11 cellular contexts compared by ENCODE assay signal in the genomic region with DNA sequence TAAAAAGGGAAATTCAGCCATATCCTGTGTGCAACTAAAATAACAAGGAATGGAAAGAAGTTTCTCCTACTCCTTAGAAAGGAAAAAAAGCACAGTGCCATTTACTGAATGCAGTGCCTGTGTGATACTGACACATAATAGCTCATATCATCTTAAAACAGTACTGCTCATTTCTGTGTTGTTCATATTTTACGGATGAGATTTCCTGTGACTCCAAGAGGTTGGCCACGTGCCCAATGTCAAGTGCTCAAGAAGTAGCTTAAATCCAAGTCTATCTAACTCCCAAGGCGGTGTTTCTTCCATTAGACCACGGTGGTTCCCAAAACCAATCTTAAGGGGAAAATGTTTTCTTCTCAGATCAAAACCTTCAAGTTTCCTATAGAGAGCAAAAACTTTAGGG. TPM values are rescaled to one million over a fixed set of nuclear protein-coding genes. Genes with fewer than 3 reads are reported as not detected.
DNase-seq lines count a peak whose midpoint lies in the region; ATAC-seq and TF ChIP-seq lines count a peak whose summit lies in the region.
"Had no signal": no experiment of that assay in that cellular context is flagged by ENCODE, and none has a peak within 500 bp of the region (broad histone marks: within the 10 kb centered on the region; RNA-seq: fewer than 3 reads in every experiment).

No MANE protein-coding gene starts in this region.

- no peaks in the 10 kb centered on the region for H3K9me3 ChIP-seq in psoas muscle
- H3K9me3 ChIP-seq: Peyer's patch had no signal

- no peaks in the 10 kb centered on the region for H3K27me3 ChIP-seq in psoas muscle (ENCODE audit: insufficient read depth in 3 of 3, low read length in 2 of 3)
- H3K27me3 ChIP-seq: Peyer's patch had no signal

- H3K4me1 ChIP-seq in psoas muscle: peaks cover 28% of the 10 kb centered on the region
- H3K4me1 ChIP-seq: Peyer's patch had no signal

- peak; percentile 19 for DNase-seq in GM03348 (ENCODE audit: low spot score)
- peak; percentile 79 for DNase-seq in NCI-H524 treated with DMSO at 0.1 percent for 48 hours (lab: John Stamatoyannopoulos, UW)
- DNase-seq in epithelial cell of esophagus (ENCODE audit: low read depth): peak; percentile 84
- DNase-seq in psoas muscle: no peak
- DNase-seq in NAMALWA (ENCODE audit: low spot score): no peak
- DNase-seq in NOMO-1 (lab: John Stamatoyannopoulos, UW; ENCODE audit: unreplicated experiment in 2 of 2): no peak
- DNase-seq in activated gamma-delta T cell (lab: John Stamatoyannopoulos, UW): no peak
- DNase-seq: mesendoderm, Peyer's patch had no signal

- no peak overlapping the region for H3K4me3 ChIP-seq in epithelial cell of esophagus (ENCODE audit: low read length)
- H3K4me3 ChIP-seq in psoas muscle: peak overlapping the region; percentile 12
- H3K4me3 ChIP-seq: GM12878, Peyer's patch had no signal

- intact Hi-C loops in psoas muscle (cut with DNase I): no loop called here

- H3K27ac ChIP-seq in psoas muscle: peak overlapping the region; percentile 1
- H3K27ac ChIP-seq: Peyer's patch had no signal

- WGBS in psoas muscle, 3 donors: 15 to 22% (median 17%) methylated on average over 4 of the region's 4 CpGs

- H3K36me3 ChIP-seq in psoas muscle (ENCODE audit: insufficient read depth in 1 of 2, low read depth in 1 of 2): no peaks in the 10 kb centered on the region
- H3K36me3 ChIP-seq: Peyer's patch had no signal

- TF ChIP-seq CTCF in epithelial cell of esophagus (IDR thresholded peaks at IDR 0.05; ENCODE audit: insufficient read depth, low read depth, low read length, missing control alignments) (no peak), psoas muscle (IDR thresholded peaks at IDR 0.05) (no peak)

- ATAC-seq in psoas muscle: no peak
- no peak for ATAC-seq in GM18858 (IDR thresholded peaks at IDR 0.05; ENCODE audit: unreplicated experiment)
- ATAC-seq: GM12878 had no signal

RNA-seq across cellular contexts. Expression of a gene that starts 20.0 kb away (rescaled TPM):
- 1 to 10 TPM; 2.1 to 4.3 (median 3.2) TPM for total RNA-seq in psoas muscle
- polyA plus RNA-seq in psoas muscle: 1 to 10 TPM in 2 of 3 donors, under 1 TPM in 1; 0.44 to 1.8 (median 1.1) TPM

Comparison
In these comparisons a context has a peak if more than half of its experiments do, and no peak if none do; other contexts are left out.
1. DNase-seq: peak in GM03348 (single experiment), NCI-H524 treated with DMSO at 0.1 percent for 48 hours (single experiment) and epithelial cell of esophagus (single experiment); none in psoas muscle (0 of 2), NAMALWA (single experiment), NOMO-1 (0 of 2) and activated gamma-delta T cell (single experiment).